ENCODE assay signal across 9 cellular contexts in the genomic region with DNA sequence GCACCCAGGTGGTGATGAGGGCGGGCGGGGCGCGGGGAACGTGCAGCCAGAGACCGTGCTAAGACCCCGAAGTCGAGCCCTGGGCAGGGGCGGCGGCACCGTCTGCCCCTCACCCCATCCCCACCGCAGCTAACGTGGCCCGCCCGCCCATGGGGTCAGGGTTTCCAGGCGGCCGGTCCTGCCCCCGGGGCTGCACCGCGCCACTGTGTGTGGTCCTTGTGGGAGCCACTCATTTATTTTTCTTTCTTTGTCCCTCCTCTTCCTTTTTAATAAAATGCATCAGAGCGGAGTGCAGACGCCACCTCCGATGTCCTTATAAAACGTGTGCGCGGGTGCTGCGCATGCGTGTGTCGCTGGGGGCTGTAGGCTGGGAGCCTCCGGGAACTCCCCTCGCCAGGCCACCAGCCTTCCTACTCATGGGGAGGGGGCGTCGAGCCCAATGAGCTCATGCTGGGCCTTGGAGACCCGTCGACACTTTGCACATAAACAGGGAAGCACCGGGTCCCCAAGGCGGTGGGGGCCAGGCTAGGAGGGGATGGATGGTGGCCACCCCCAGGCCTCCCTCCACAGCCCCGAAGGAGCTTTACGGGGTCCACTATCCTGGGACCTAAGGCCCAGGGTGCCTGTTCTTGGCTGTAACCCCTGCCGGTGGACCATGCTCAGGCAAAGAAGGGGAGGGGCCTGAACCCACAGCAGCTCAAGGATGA. TPM values are rescaled to one million over a fixed set of nuclear protein-coding genes. Genes with fewer than 3 reads are reported as not detected.
DNase-seq lines count a peak whose midpoint lies in the region; FAIRE-seq and TF ChIP-seq lines count a peak whose summit lies in the region.
"Had no signal": no experiment of that assay in that cellular context is flagged by ENCODE, and none has a peak within 500 bp of the region (broad histone marks: within the 10 kb centered on the region; RNA-seq: fewer than 3 reads in every experiment).

No MANE protein-coding gene starts in this region.

- peaks cover 9% of the 10 kb centered on the region for H3K4me1 ChIP-seq in astrocyte (ENCODE audit: insufficient read depth, low read length)

- no peak overlapping the region for H3K9ac ChIP-seq in astrocyte (ENCODE audit: low read length)

- no peaks in the 10 kb centered on the region for H4K20me1 ChIP-seq in astrocyte (ENCODE audit: insufficient read depth, low read length)

- H3K27me3 ChIP-seq in astrocyte (ENCODE audit: insufficient read depth, low read length) = no peaks in the 10 kb centered on the region

- H3K36me3 Mint-ChIP-seq in IgD-negative memory B cell (no peaks in the 10 kb centered on the region), astrocyte (ENCODE audit: low read depth, unreplicated experiment) (no peaks in the 10 kb centered on the region)

- H3K4me3 ChIP-seq in astrocyte (ENCODE audit: insufficient read depth, low read depth, low read length) = peak overlapping the region; percentile 1

- H3K4me3 Mint-ChIP-seq in IgD-negative memory B cell = peak overlapping the region; percentile 34 to 95 (median 78)
- H3K4me3 Mint-ChIP-seq in astrocyte (ENCODE audit: unreplicated experiment) = no peak overlapping the region

- peak overlapping the region; percentile 75 for H3K4me2 ChIP-seq in astrocyte (ENCODE audit: low read length)

- no peak overlapping the region for H3K27ac ChIP-seq in astrocyte (ENCODE audit: low read depth, low read length)

- H2AFZ ChIP-seq in astrocyte (ENCODE audit: low read depth, low read length) = peak overlapping the region; percentile 52

- H3K36me3 ChIP-seq in astrocyte (ENCODE audit: insufficient read depth, low read length) = no peaks in the 10 kb centered on the region

- H3K4me1 Mint-ChIP-seq in IgD-negative memory B cell (peaks cover 6 to 8% (median 8%) of the 10 kb centered on the region in 3 donors), astrocyte (ENCODE audit: low read depth, unreplicated experiment) (peaks cover 6% of the 10 kb centered on the region)

- H3K27ac Mint-ChIP-seq in IgD-negative memory B cell = peak overlapping the region in 2 of 3 donors; percentile 51 to 87
- no peak overlapping the region for H3K27ac Mint-ChIP-seq in astrocyte (ENCODE audit: unreplicated experiment)

- no peak for TF ChIP-seq CTCF in astrocyte (IDR thresholded peaks at IDR 0.05; ENCODE audit: insufficient read depth, low read depth, low read length)

- no peaks in the 10 kb centered on the region for H3K79me2 ChIP-seq in astrocyte (ENCODE audit: insufficient read depth, low read length)

- H3K27me3 Mint-ChIP-seq in IgD-negative memory B cell = no peaks in the 10 kb centered on the region
- peaks cover 12% of the 10 kb centered on the region for H3K27me3 Mint-ChIP-seq in astrocyte (ENCODE audit: low read depth, unreplicated experiment)

- DNase-seq in astrocyte (ENCODE audit: low read depth) (no peak), iris pigment epithelial cell (ENCODE audit: low read depth) (peak; percentile 67), GDM1 (lab: John Stamatoyannopoulos, UW) (no peak), GM03348 (ENCODE audit: low spot score) (no peak), occipital lobe (lab: John Stamatoyannopoulos, UW) (no peak), middle frontal gyrus (ENCODE audit: extremely low spot score, low spot score) (no peak)
- DNase-seq in stimulated activated CD4-positive, alpha-beta T cell treated with anti-CD3 and anti-CD28 coated beads, Interleukin-4, amount 100 ng/mL, for 1 hour = peak; percentile 55
- DNase-seq: NCI-H2227 treated with DMSO at 0.1 percent for 48 hours had no signal

- no peak for FAIRE-seq in astrocyte (lab: Jason Lieb, UNC)

- H3K9me3 ChIP-seq in astrocyte (ENCODE audit: insufficient read depth, low read depth, low read length) = no peaks in the 10 kb centered on the region

- H3K9me3 Mint-ChIP-seq in IgD-negative memory B cell = no peaks in the 10 kb centered on the region
- no peaks in the 10 kb centered on the region for H3K9me3 Mint-ChIP-seq in astrocyte (ENCODE audit: unreplicated experiment)

RNA-seq across cellular contexts. Expression of a gene that starts 59.9 kb away (rescaled TPM):
- polyA plus RNA-seq in IgD-negative memory B cell = not detected
- total RNA-seq in astrocyte = 2.6 and 4.1 TPM in 2 replicates
- total RNA-seq in occipital lobe = 1.9 TPM

Comparison
In these comparisons a context has a peak if more than half of its experiments do, and no peak if none do; other contexts are left out.
1. DNase-seq: peak in iris pigment epithelial cell (single experiment) and stimulated activated CD4-positive, alpha-beta T cell treated with anti-CD3 and anti-CD28 coated beads, Interleukin-4, amount 100 ng/mL, for 1 hour (single experiment); none in astrocyte (single experiment), GDM1 (single experiment), GM03348 (single experiment), occipital lobe (single experiment) and middle frontal gyrus (single experiment).